In genomic region chr4:44522761-44523445, GRCh38 we compare ENCODE assay signal across 27 cellular contexts.
"Had no signal": no experiment of that assay in that cellular context is flagged by ENCODE, and none has a peak within 500 bp of the region (broad histone marks: within the 10 kb centered on the region; RNA-seq: fewer than 3 reads in every experiment).

No MANE protein-coding gene starts in this region.

- DNase-seq: activated CD4-positive, alpha-beta T cell treated with anti-CD3 and anti-CD28 coated beads for 36 hours; activated CD4-positive, CD25-positive, alpha-beta regulatory T cell; activated CD8-positive, alpha-beta memory T cell treated with anti-CD3 and anti-CD28 coated beads, Interleukin-2, amount 10 ng/mL, durations not matched to agents 7 days and 5 days; activated CD8-positive, alpha-beta T cell treated with anti-CD3 and anti-CD28 coated beads, Interleukin-2, amount 10 ng/mL, durations not matched to agents 7 days and 5 days; activated effector memory CD4-positive, alpha-beta T cell treated with Interleukin-2 at 50 U/mL for 16 hours; activated naive CD4-positive, alpha-beta T cell treated with anti-CD3 and anti-CD28 coated beads for 36 hours; activated naive CD8-positive, alpha-beta T cell treated with anti-CD3 and anti-CD28 coated beads for 36 hours; adrenal gland; aorta; caudate nucleus; cortex of kidney; effector memory CD8-positive, alpha-beta T cell; foreskin fibroblast; heart left ventricle; hypothalamus; immature natural killer cell; left lung; lower lobe of right lung; mucosa of descending colon; right lobe of liver; stimulated activated CD4-positive, alpha-beta T cell treated with anti-CD3 and anti-CD28 coated beads, Interleukin-4, amount 100 ng/mL, for 1 hour; substantia nigra had no signal

- H3K27ac Mint-ChIP-seq: activated CD4-positive, alpha-beta T cell treated with anti-CD3 and anti-CD28 coated beads for 36 hours; activated CD8-positive, alpha-beta memory T cell treated with anti-CD3 and anti-CD28 coated beads, Interleukin-2, amount 10 ng/mL, durations not matched to agents 7 days and 5 days; activated CD8-positive, alpha-beta T cell treated with anti-CD3 and anti-CD28 coated beads, Interleukin-2, amount 10 ng/mL, durations not matched to agents 7 days and 5 days; activated naive CD4-positive, alpha-beta T cell treated with anti-CD3 and anti-CD28 coated beads for 36 hours; activated naive CD8-positive, alpha-beta T cell treated with anti-CD3 and anti-CD28 coated beads for 36 hours; brain; effector memory CD8-positive, alpha-beta T cell; immature natural killer cell; natural killer cell treated with Interleukin-12 subunit alpha and Interleukin-12 subunit beta and Interleukin-15 and Interleukin-18, amount 100 ng/mL, for 72 hours; stimulated activated naive CD8-positive, alpha-beta T cell treated with anti-CD3 and anti-CD28 coated beads, Interleukin-15, Interleukin-2, amounts not matched to agents 100 ng/mL and 50 ng/mL, for 24 hours; type B pancreatic cell had no signal

- H3K4me1 ChIP-seq: adrenal gland, heart left ventricle, left lung, lower lobe of right lung, right lobe of liver, vagina had no signal

- H3K9me3 ChIP-seq: adrenal gland, heart left ventricle, left lung, lower lobe of right lung, mucosa of descending colon, right lobe of liver, vagina had no signal

- H3K36me3 Mint-ChIP-seq: activated CD8-positive, alpha-beta memory T cell treated with anti-CD3 and anti-CD28 coated beads, Interleukin-2, amount 10 ng/mL, durations not matched to agents 7 days and 5 days; activated naive CD8-positive, alpha-beta T cell treated with anti-CD3 and anti-CD28 coated beads for 36 hours; brain; immature natural killer cell; natural killer cell treated with Interleukin-12 subunit alpha and Interleukin-12 subunit beta and Interleukin-15 and Interleukin-18, amount 100 ng/mL, for 72 hours; type B pancreatic cell had no signal

- H3K9me3 Mint-ChIP-seq: activated naive CD8-positive, alpha-beta T cell treated with anti-CD3 and anti-CD28 coated beads for 36 hours; brain; type B pancreatic cell had no signal

- H3K27ac ChIP-seq: adrenal gland, heart left ventricle, left lung, lower lobe of right lung, right lobe of liver, vagina had no signal

- H3K36me3 ChIP-seq: adrenal gland, heart left ventricle, left lung, lower lobe of right lung, right lobe of liver, vagina had no signal

- H3K4me1 Mint-ChIP-seq: activated CD4-positive, alpha-beta T cell treated with anti-CD3 and anti-CD28 coated beads for 36 hours; activated CD8-positive, alpha-beta memory T cell treated with anti-CD3 and anti-CD28 coated beads, Interleukin-2, amount 10 ng/mL, durations not matched to agents 7 days and 5 days; activated naive CD8-positive, alpha-beta T cell treated with anti-CD3 and anti-CD28 coated beads for 36 hours; brain; immature natural killer cell had no signal

- H3K27me3 ChIP-seq: adrenal gland, heart left ventricle, left lung, right lobe of liver, vagina had no signal

- H3K27me3 Mint-ChIP-seq: activated CD4-positive, alpha-beta T cell treated with anti-CD3 and anti-CD28 coated beads for 36 hours; activated CD8-positive, alpha-beta memory T cell treated with anti-CD3 and anti-CD28 coated beads, Interleukin-2, amount 10 ng/mL, durations not matched to agents 7 days and 5 days; activated naive CD8-positive, alpha-beta T cell treated with anti-CD3 and anti-CD28 coated beads for 36 hours; effector memory CD8-positive, alpha-beta T cell; natural killer cell treated with Interleukin-12 subunit alpha and Interleukin-12 subunit beta and Interleukin-15 and Interleukin-18, amount 100 ng/mL, for 72 hours; stimulated activated naive CD8-positive, alpha-beta T cell treated with anti-CD3 and anti-CD28 coated beads, Interleukin-15, Interleukin-2, amounts not matched to agents 100 ng/mL and 50 ng/mL, for 24 hours had no signal

- H3K4me3 ChIP-seq: adrenal gland, heart left ventricle, left lung, lower lobe of right lung, mucosa of descending colon, right lobe of liver, vagina had no signal

- H3K4me3 Mint-ChIP-seq: activated CD4-positive, alpha-beta T cell treated with anti-CD3 and anti-CD28 coated beads for 36 hours; activated CD8-positive, alpha-beta memory T cell treated with anti-CD3 and anti-CD28 coated beads, Interleukin-2, amount 10 ng/mL, durations not matched to agents 7 days and 5 days; activated CD8-positive, alpha-beta T cell treated with anti-CD3 and anti-CD28 coated beads, Interleukin-2, amount 10 ng/mL, durations not matched to agents 7 days and 5 days; activated naive CD4-positive, alpha-beta T cell treated with anti-CD3 and anti-CD28 coated beads for 36 hours; activated naive CD8-positive, alpha-beta T cell treated with anti-CD3 and anti-CD28 coated beads for 36 hours; brain; effector memory CD8-positive, alpha-beta T cell; immature natural killer cell; natural killer cell treated with Interleukin-12 subunit alpha and Interleukin-12 subunit beta and Interleukin-15 and Interleukin-18, amount 100 ng/mL, for 72 hours; stimulated activated naive CD8-positive, alpha-beta T cell treated with anti-CD3 and anti-CD28 coated beads, Interleukin-15, Interleukin-2, amounts not matched to agents 100 ng/mL and 50 ng/mL, for 24 hours; type B pancreatic cell had no signal
